ENCODE assay signal across 9 cellular contexts in the genomic region with DNA sequence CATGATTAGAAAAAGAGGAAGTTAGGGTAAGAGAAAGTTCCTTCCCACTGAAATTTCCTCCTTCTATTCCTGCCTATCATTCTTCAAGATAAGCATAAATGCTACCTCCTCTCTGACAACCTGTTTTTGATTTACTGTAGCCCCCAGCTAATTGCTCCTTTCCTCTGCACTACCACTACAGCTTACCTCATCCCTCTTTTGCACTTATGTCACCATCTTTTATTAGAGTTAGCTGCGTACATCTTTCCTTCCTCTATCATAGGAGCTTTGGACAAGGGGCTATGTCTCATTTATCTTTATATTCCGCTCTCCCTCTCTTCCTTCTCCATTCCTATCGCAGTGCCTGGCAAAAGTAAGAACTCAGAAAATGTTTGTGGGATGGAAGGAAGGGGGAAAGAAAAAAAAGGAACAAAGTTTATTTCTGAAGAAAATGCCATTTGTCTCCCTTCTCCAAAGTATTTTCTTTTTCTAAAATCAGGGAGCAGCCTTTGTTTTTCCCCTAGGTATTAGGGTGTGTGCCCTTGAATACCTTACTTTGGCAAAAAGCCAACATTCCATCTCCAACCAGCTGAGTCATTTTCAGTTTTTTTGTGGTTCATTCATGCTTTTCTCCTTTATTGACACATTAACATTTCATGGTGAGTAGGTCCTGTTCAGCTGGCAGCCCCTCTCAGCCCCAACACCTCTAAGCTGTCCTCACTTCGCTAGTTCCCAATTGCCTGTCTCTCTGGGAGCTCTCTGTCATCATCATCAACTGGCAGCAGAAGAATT.
DNase-seq lines count a peak whose midpoint lies in the region; ATAC-seq, FAIRE-seq and TF ChIP-seq lines count a peak whose summit lies in the region.
"Had no signal": no experiment of that assay in that cellular context is flagged by ENCODE, and none has a peak within 500 bp of the region (broad histone marks: within the 10 kb centered on the region; RNA-seq: fewer than 3 reads in every experiment).

No MANE protein-coding gene starts in this region.

- H3K4me3 ChIP-seq in HEK293 (ENCODE audit: low read depth, low read length) (no peak overlapping the region; the same call in 1 of the 2 replicates), astrocyte (ENCODE audit: insufficient read depth, low read depth, low read length) (no peak overlapping the region), neural progenitor cell (no peak overlapping the region), upper lobe of right lung (no peak overlapping the region)

- intact Hi-C loops in cardiac septum (cut with DNase I) (no loop called here), upper lobe of right lung (cut with DNase I) (no loop called here)

- peaks cover 30% of the 10 kb centered on the region for H3K4me1 Mint-ChIP-seq in astrocyte (ENCODE audit: low read depth, unreplicated experiment)
- peaks cover 26% of the 10 kb centered on the region for H3K4me1 Mint-ChIP-seq in neural progenitor cell

- DNase-seq in NCI-H2081 treated with DMSO at 0.1 percent for 48 hours (lab: John Stamatoyannopoulos, UW): peak; percentile 88
- peak; percentile 61 for DNase-seq in astrocyte (ENCODE audit: low read depth)
- peak; percentile 15 for DNase-seq in neural progenitor cell (ENCODE audit: low spot score)
- no peak for DNase-seq in AML-193 (lab: John Stamatoyannopoulos, UW)
- DNase-seq in cardiac septum (ENCODE audit: low spot score): no peak
- DNase-seq in upper lobe of right lung: no peak
- DNase-seq: brain microvascular endothelial cell had no signal

- H3K27ac ChIP-seq in HEK293 (ENCODE audit: extremely low read depth, low read depth, low read length) (no peak overlapping the region), astrocyte (ENCODE audit: low read depth, low read length) (peak overlapping the region; percentile 7), neural progenitor cell (no peak overlapping the region), upper lobe of right lung (no peak overlapping the region)
- H3K27ac ChIP-seq: brain microvascular endothelial cell had no signal

- H3K36me3 Mint-ChIP-seq in astrocyte (ENCODE audit: low read depth, unreplicated experiment) (no peaks in the 10 kb centered on the region), neural progenitor cell (no peaks in the 10 kb centered on the region)

- H3K4me3 Mint-ChIP-seq in astrocyte (ENCODE audit: unreplicated experiment) (no peak overlapping the region), neural progenitor cell (no peak overlapping the region)
- H3K4me3 Mint-ChIP-seq: stimulated activated naive CD8-positive, alpha-beta T cell treated with anti-CD3 and anti-CD28 coated beads, Interleukin-15, Interleukin-2, amounts not matched to agents 100 ng/mL and 50 ng/mL, for 24 hours had no signal

- CTCF ChIA-PET in HEK293 (lab: Yijun Ruan, JAX): interaction anchor here (0.7 kb wide), 2 partner anchors 37 to 337 kb away, joined by 3 read pairs; no protein-coding TSS in a partner anchor

- H3K79me2 ChIP-seq in astrocyte (ENCODE audit: insufficient read depth, low read length) (no peaks in the 10 kb centered on the region), neural progenitor cell (ENCODE audit: low read depth) (peaks cover 33% of the 10 kb centered on the region)

- no peak for TF ChIP-seq CTCF in HEK293 (tag by site-specific recombination; IDR thresholded peaks at IDR 0.05)
- TF ChIP-seq CTCF in astrocyte (IDR thresholded peaks at IDR 0.05; ENCODE audit: insufficient read depth, low read depth, low read length): no peak
- TF ChIP-seq CTCF in neural progenitor cell (IDR thresholded peaks at IDR 0.05): no peak
- TF ChIP-seq CTCF in upper lobe of right lung (IDR thresholded peaks at IDR 0.05): no peak

- H3K9me3 Mint-ChIP-seq in astrocyte (ENCODE audit: unreplicated experiment) (no peaks in the 10 kb centered on the region), neural progenitor cell (no peaks in the 10 kb centered on the region)
- H3K9me3 Mint-ChIP-seq: stimulated activated naive CD8-positive, alpha-beta T cell treated with anti-CD3 and anti-CD28 coated beads, Interleukin-15, Interleukin-2, amounts not matched to agents 100 ng/mL and 50 ng/mL, for 24 hours had no signal

- no peak for ATAC-seq in upper lobe of right lung

- H3K27me3 Mint-ChIP-seq in astrocyte (ENCODE audit: low read depth, unreplicated experiment) (no peaks in the 10 kb centered on the region), neural progenitor cell (ENCODE audit: insufficient read depth, low read depth) (no peaks in the 10 kb centered on the region)
- H3K27me3 Mint-ChIP-seq: stimulated activated naive CD8-positive, alpha-beta T cell treated with anti-CD3 and anti-CD28 coated beads, Interleukin-15, Interleukin-2, amounts not matched to agents 100 ng/mL and 50 ng/mL, for 24 hours had no signal

- no peak for FAIRE-seq in astrocyte (lab: Jason Lieb, UNC)

- H3K9ac ChIP-seq in astrocyte (ENCODE audit: low read length) (no peak overlapping the region), neural progenitor cell (no peak overlapping the region)

- H4K20me1 ChIP-seq in astrocyte (ENCODE audit: insufficient read depth, low read length) (no peaks in the 10 kb centered on the region), neural progenitor cell (ENCODE audit: low read depth) (no peaks in the 10 kb centered on the region)

- H2AFZ ChIP-seq in astrocyte (ENCODE audit: low read depth, low read length) (no peak overlapping the region), neural progenitor cell (replicated peaks) (peak overlapping the region; percentile 36)

- peaks cover 10% of the 10 kb centered on the region for H3K4me1 ChIP-seq in HEK293 (ENCODE audit: control insufficient read depth, insufficient read depth, low read length)
- peaks cover 10% of the 10 kb centered on the region for H3K4me1 ChIP-seq in astrocyte (ENCODE audit: insufficient read depth, low read length)
- peaks cover 35% of the 10 kb centered on the region for H3K4me1 ChIP-seq in neural progenitor cell
- H3K4me1 ChIP-seq in upper lobe of right lung: no peaks in the 10 kb centered on the region

- H3K27ac Mint-ChIP-seq in astrocyte (ENCODE audit: unreplicated experiment) (peak overlapping the region; percentile 63), neural progenitor cell (peak overlapping the region; percentile 2)
- H3K27ac Mint-ChIP-seq: stimulated activated naive CD8-positive, alpha-beta T cell treated with anti-CD3 and anti-CD28 coated beads, Interleukin-15, Interleukin-2, amounts not matched to agents 100 ng/mL and 50 ng/mL, for 24 hours had no signal

- H3K9me3 ChIP-seq in HEK293 (ENCODE audit: control insufficient read depth, insufficient read depth, low read depth, low read length): no peaks in the 10 kb centered on the region
- no peaks in the 10 kb centered on the region for H3K9me3 ChIP-seq in astrocyte (ENCODE audit: insufficient read depth, low read depth, low read length)
- H3K9me3 ChIP-seq in neural progenitor cell (ENCODE audit: low read depth): no peaks in the 10 kb centered on the region
- no peaks in the 10 kb centered on the region for H3K9me3 ChIP-seq in upper lobe of right lung

- H3K27me3 ChIP-seq in astrocyte (ENCODE audit: insufficient read depth, low read length) (no peaks in the 10 kb centered on the region), neural progenitor cell (no peaks in the 10 kb centered on the region), upper lobe of right lung (no peaks in the 10 kb centered on the region)
- H3K27me3 ChIP-seq: brain microvascular endothelial cell had no signal

- POLR2A ChIA-PET in HEK293 (lab: Yijun Ruan, JAX): no interaction called here

- no peaks in the 10 kb centered on the region for H3K36me3 ChIP-seq in HEK293 (ENCODE audit: control insufficient read depth in 2 of 2, insufficient read depth in 1 of 2, low read length in 2 of 2)
- no peaks in the 10 kb centered on the region for H3K36me3 ChIP-seq in astrocyte (ENCODE audit: insufficient read depth, low read length)
- H3K36me3 ChIP-seq in neural progenitor cell: no peaks in the 10 kb centered on the region
- no peaks in the 10 kb centered on the region for H3K36me3 ChIP-seq in upper lobe of right lung
- H3K36me3 ChIP-seq: brain microvascular endothelial cell had no signal

- peak overlapping the region; percentile 54 for H3K4me2 ChIP-seq in astrocyte (ENCODE audit: low read length)
- H3K4me2 ChIP-seq in neural progenitor cell: no peak overlapping the region

- peaks cover 10% of the 10 kb centered on the region for H3F3A ChIP-seq in neural progenitor cell (ENCODE audit: low read depth)

TF ChIP-seq in HEK293, 187 proteins besides CTCF, POLR2A, EP300 and RAD21 (continues in another document):
- TF ChIP-seq ZNF354C (tag by site-specific recombination; IDR thresholded peaks at IDR 0.05; ENCODE audit: borderline replicate concordance, low read depth) (no peak), ZNF423 (tag by site-specific recombination; IDR thresholded peaks at IDR 0.05) (no peak), ZNF658 (tag by site-specific recombination; IDR thresholded peaks at IDR 0.05) (no peak), ZNF341 (tag by site-specific recombination; IDR thresholded peaks at IDR 0.05; ENCODE audit: low read depth) (no peak), PRDM1 (tag by site-specific recombination; IDR thresholded peaks at IDR 0.05) (peak; percentile 58; the same call in 1 of the 2 replicates), YY2 (tag by site-specific recombination; IDR thresholded peaks at IDR 0.05) (no peak), ZNF843 (tag by site-specific recombination; IDR thresholded peaks at IDR 0.05) (peak; percentile 79), ZNF223 (tag by site-specific recombination; IDR thresholded peaks at IDR 0.05) (no peak), ZSCAN23 (tag by site-specific recombination; IDR thresholded peaks at IDR 0.05) (0 out of 2 replicates have a peak, but pooled peaks have one; percentile 28), ZNF623 (tag by site-specific recombination; IDR thresholded peaks at IDR 0.05) (no peak), ZNF239 (tag by site-specific recombination; IDR thresholded peaks at IDR 0.05) (no peak), ZNF394 (tag by site-specific recombination; IDR thresholded peaks at IDR 0.05; ENCODE audit: borderline replicate concordance) (peak; percentile 46; the same call in 1 of the 2 replicates)
- TF ChIP-seq, protein P1, sequence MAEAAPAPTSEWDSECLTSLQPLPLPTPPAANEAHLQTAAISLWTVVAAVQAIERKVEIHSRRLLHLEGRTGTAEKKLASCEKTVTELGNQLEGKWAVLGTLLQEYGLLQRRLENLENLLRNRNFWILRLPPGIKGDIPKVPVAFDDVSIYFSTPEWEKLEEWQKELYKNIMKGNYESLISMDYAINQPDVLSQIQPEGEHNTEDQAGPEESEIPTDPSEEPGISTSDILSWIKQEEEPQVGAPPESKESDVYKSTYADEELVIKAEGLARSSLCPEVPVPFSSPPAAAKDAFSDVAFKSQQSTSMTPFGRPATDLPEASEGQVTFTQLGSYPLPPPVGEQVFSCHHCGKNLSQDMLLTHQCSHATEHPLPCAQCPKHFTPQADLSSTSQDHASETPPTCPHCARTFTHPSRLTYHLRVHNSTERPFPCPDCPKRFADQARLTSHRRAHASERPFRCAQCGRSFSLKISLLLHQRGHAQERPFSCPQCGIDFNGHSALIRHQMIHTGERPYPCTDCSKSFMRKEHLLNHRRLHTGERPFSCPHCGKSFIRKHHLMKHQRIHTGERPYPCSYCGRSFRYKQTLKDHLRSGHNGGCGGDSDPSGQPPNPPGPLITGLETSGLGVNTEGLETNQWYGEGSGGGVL (tag by site-specific recombination; IDR thresholded peaks at IDR 0.05): peak; percentile 29; the same call in 1 of the 2 replicates

Comparison
In these comparisons a context has a peak if more than half of its experiments do, and no peak if none do; other contexts are left out.
1. DNase-seq: peak in NCI-H2081 treated with DMSO at 0.1 percent for 48 hours (single experiment), astrocyte (single experiment) and neural progenitor cell (single experiment); none in AML-193 (0 of 2), cardiac septum (single experiment) and upper lobe of right lung (single experiment).